In the genomic region with DNA sequence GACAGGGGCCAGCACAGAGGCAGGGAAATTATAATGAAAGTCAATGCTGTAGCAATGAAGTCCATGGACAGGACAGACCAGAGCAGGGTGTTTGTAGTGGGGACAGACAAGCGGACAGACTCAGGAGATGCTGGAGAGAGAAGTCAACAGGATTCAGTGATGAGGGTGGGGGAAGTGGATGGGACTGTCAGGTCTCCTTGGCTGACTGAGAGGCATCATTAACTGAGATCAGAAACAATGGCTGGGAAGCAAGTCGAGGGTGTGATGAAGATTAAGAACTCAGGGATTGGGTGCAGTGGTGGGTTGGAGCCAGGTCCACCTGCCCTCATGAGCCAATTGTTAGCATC, we compare ENCODE assay signal across 11 cellular contexts. TPM values are rescaled to one million over a fixed set of nuclear protein-coding genes. Genes with fewer than 3 reads are reported as not detected.
A peak's percentile ranks its signal among the peaks of the same experiment; 100 is the strongest.
DNase-seq lines count a peak whose midpoint lies in the region; ATAC-seq, FAIRE-seq and TF ChIP-seq lines count a peak whose summit lies in the region.
"Had no signal": no experiment of that assay in that cellular context is flagged by ENCODE, and none has a peak within 500 bp of the region (broad histone marks: within the 10 kb centered on the region; RNA-seq: fewer than 3 reads in every experiment).

No MANE protein-coding gene starts in this region.

- no peaks in the 10 kb centered on the region for H3K36me3 ChIP-seq in CD8-positive, alpha-beta memory T cell (ENCODE audit: insufficient read depth, low read length)
- H3K36me3 ChIP-seq in GM12878 (ENCODE audit: control insufficient read depth in 2 of 2, insufficient read depth in 2 of 2, low read length in 1 of 2) (peaks cover 15 to 32% of the 10 kb centered on the region in 2 experiments), sigmoid colon (peaks cover 0 to 22% (median 19%) of the 10 kb centered on the region in 4 donors), mesendoderm (ENCODE audit: control insufficient read depth, insufficient read depth, low read length) (no peaks in the 10 kb centered on the region)

- H3K4ac ChIP-seq in mesendoderm (ENCODE audit: low read depth, low read length) = no peak overlapping the region

- FAIRE-seq in GM12878 (lab: Jason Lieb, UNC) = no peak

- peaks cover 41 to 77% (median 76%) of the 10 kb centered on the region in 3 donors for H3K4me1 Mint-ChIP-seq in CD8-positive, alpha-beta memory T cell

- no peak overlapping the region for H2AK5ac ChIP-seq in mesendoderm (ENCODE audit: low read length)

- H3K79me2 ChIP-seq in GM12878 (ENCODE audit: control insufficient read depth, insufficient read depth, low read length) (peaks cover 92% of the 10 kb centered on the region), mesendoderm (ENCODE audit: control insufficient read depth, insufficient read depth, low read length) (no peaks in the 10 kb centered on the region)

- H3K4me3 ChIP-seq in CD8-positive, alpha-beta memory T cell (ENCODE audit: low read length) = no peak overlapping the region
- H3K4me3 ChIP-seq in GM12878 (peak overlapping the region; percentile 34), sigmoid colon (no peak overlapping the region), mesendoderm (ENCODE audit: low read length) (no peak overlapping the region)

- H3K18ac ChIP-seq in mesendoderm (ENCODE audit: low read length) = no peak overlapping the region

- H3K27ac Mint-ChIP-seq in CD8-positive, alpha-beta memory T cell = peak overlapping the region in 7 of 8 donors; percentile 30 to 83 (median 69)

- H3K36me3 Mint-ChIP-seq in CD8-positive, alpha-beta memory T cell = peaks cover 26 to 49% (median 29%) of the 10 kb centered on the region in 3 donors

- TF ChIP-seq RAD21 in GM12878 (IDR thresholded peaks at IDR 0.05; ENCODE audit: insufficient read depth, low read depth, low read length) = no peak

- RAD21 ChIA-PET in GM12878 (lab: Charles Lee; ENCODE audit: unreplicated experiment) = interaction anchor here (0.8 to 2.7 kb wide), 7 partner anchors 12 to 188 kb away, joined by 3 to 20 read pairs (median 9); no protein-coding TSS in a partner anchor

- no peaks in the 10 kb centered on the region for H3K27me3 ChIP-seq in CD8-positive, alpha-beta memory T cell (ENCODE audit: insufficient read depth, low read length, poor library complexity, severe bottlenecking)
- H3K27me3 ChIP-seq in GM12878 (replicated peaks in 1 of 2; ENCODE audit: control insufficient read depth in 2 of 2, insufficient read depth in 2 of 2, low read length in 1 of 2) (no peaks in the 10 kb centered on the region), sigmoid colon (no peaks in the 10 kb centered on the region), mesendoderm (ENCODE audit: insufficient read depth, low read length, poor library complexity) (no peaks in the 10 kb centered on the region)
- H3K27me3 ChIP-seq: foreskin keratinocyte had no signal

- no peak overlapping the region for H4K8ac ChIP-seq in mesendoderm (ENCODE audit: low read depth, low read length)

- TF ChIP-seq POLR2A in GM12878 (IDR thresholded peaks at IDR 0.05; ENCODE audit: low read depth, low read length) (no peak), sigmoid colon (IDR thresholded peaks at IDR 0.05) (no peak)

- TF ChIP-seq EP300 in GM12878 (IDR thresholded peaks at IDR 0.05; ENCODE audit: borderline replicate concordance in 1 of 2, control insufficient read depth in 1 of 2, low read depth in 2 of 2, low read length in 2 of 2) (no peak), sigmoid colon (IDR thresholded peaks at IDR 0.05) (no peak)

- H3K23ac ChIP-seq in mesendoderm (ENCODE audit: low read length) = no peak overlapping the region

- no peaks in the 10 kb centered on the region for H3K9me3 ChIP-seq in CD8-positive, alpha-beta memory T cell (ENCODE audit: low read length)
- no peaks in the 10 kb centered on the region for H3K9me3 ChIP-seq in GM12878 (replicated peaks; ENCODE audit: control insufficient read depth, insufficient read depth, low read length)
- no peaks in the 10 kb centered on the region for H3K9me3 ChIP-seq in sigmoid colon

- in situ Hi-C loops in GM12878 (cut with MboI) = no loop called here

- SMC1A ChIA-PET in GM12878 (lab: Charles Lee; ENCODE audit: uncharacterized antibody, unreplicated experiment) = interaction anchor here (1.0 to 11.4 kb wide), 7 partner anchors 13 to 511 kb away, joined by 3 to 128 read pairs (median 5); no protein-coding TSS in a partner anchor

- DNase-seq in CD8-positive, alpha-beta memory T cell = no peak
- DNase-seq in GM12878 (ENCODE audit: low read depth, low spot score) = no peak
- no peak for DNase-seq in SHP77 treated with DMSO at 0.1 percent for 48 hours (lab: John Stamatoyannopoulos, UW)
- DNase-seq in kidney tubule cell (ENCODE audit: low spot score) = no peak
- DNase-seq in sigmoid colon = no peak
- DNase-seq in mesendoderm = no peak
- DNase-seq: foreskin keratinocyte, left cardiac atrium, NCI-H2227 treated with DMSO at 0.1 percent for 48 hours had no signal

- TSS peak; percentile 92 for BruUV-seq in GM12878 (replicated peaks; lab: Mats Ljungman, UMichigan)

- peak overlapping the region; percentile 75 for H3K9ac ChIP-seq in GM12878 (ENCODE audit: control insufficient read depth, insufficient read depth, low read length)
- H3K9ac ChIP-seq in mesendoderm (ENCODE audit: low read length) = no peak overlapping the region

- no peak overlapping the region for H2BK15ac ChIP-seq in mesendoderm (replicated peaks; ENCODE audit: low read depth)

- 44% methylated on average over 2 of the region's 2 CpGs for WGBS in GM12878 (ENCODE audit: insufficient coverage, insufficient replicate concordance, low lambda C conversion rate, missing lambda C conversion rate)
- 83 to 93% methylated on average over 2 of the region's 2 CpGs for WGBS in sigmoid colon, 2 donors
- no CpG with 5 or more reads among the region's 2 CpGs for WGBS in mesendoderm (ENCODE audit: extremely low coverage, insufficient coverage, low lambda C conversion rate)

- H4K20me1 ChIP-seq in GM12878 (ENCODE audit: control insufficient read depth, insufficient read depth) = no peaks in the 10 kb centered on the region

- H3K4me3 Mint-ChIP-seq in CD8-positive, alpha-beta memory T cell = no peak overlapping the region

- H3K4me1 ChIP-seq in CD8-positive, alpha-beta memory T cell (ENCODE audit: insufficient read depth, low read length) = peaks cover 5% of the 10 kb centered on the region
- H3K4me1 ChIP-seq in GM12878 (ENCODE audit: control insufficient read depth, insufficient read depth, low read length) (peaks cover 72% of the 10 kb centered on the region), sigmoid colon (no peaks in the 10 kb centered on the region), mesendoderm (ENCODE audit: control insufficient read depth, low read depth, low read length) (no peaks in the 10 kb centered on the region)

- ATAC-seq in GM19025 (IDR thresholded peaks at IDR 0.05; ENCODE audit: low read depth, unreplicated experiment) (peak; percentile 1), HG03135 (IDR thresholded peaks at IDR 0.05; ENCODE audit: unreplicated experiment) (peak; percentile 10), GM12878 (peak; percentile 31)
- ATAC-seq: foreskin keratinocyte, left cardiac atrium had no signal

- no peak overlapping the region for H2BK5ac ChIP-seq in mesendoderm (ENCODE audit: low read length)

- H3K27me3 Mint-ChIP-seq in CD8-positive, alpha-beta memory T cell = no peaks in the 10 kb centered on the region

- H3K9me3 Mint-ChIP-seq in CD8-positive, alpha-beta memory T cell = no peaks in the 10 kb centered on the region

- H3K56ac ChIP-seq in mesendoderm (ENCODE audit: low read length) = no peak overlapping the region

- no peak overlapping the region for H2AFZ ChIP-seq in GM12878 (ENCODE audit: control insufficient read depth, low read depth, low read length)

- no peak overlapping the region for H4K5ac ChIP-seq in mesendoderm (ENCODE audit: low read length)

- H3K79me1 ChIP-seq in mesendoderm (ENCODE audit: low read length) = no peaks in the 10 kb centered on the region

- H3K4me2 ChIP-seq in GM12878 (ENCODE audit: control insufficient read depth, insufficient read depth) = peak overlapping the region; percentile 85
- no peak overlapping the region for H3K4me2 ChIP-seq in mesendoderm (ENCODE audit: low read length)

- TF ChIP-seq CTCF in GM12878 (IDR thresholded peaks at IDR 0.05 in 2 of 3, conservative IDR thresholded peaks at IDR 0.05 in 1 of 3; ENCODE audit: control insufficient read depth in 2 of 3, extremely low read depth in 1 of 3, insufficient read depth in 1 of 3, low read depth in 3 of 3, low read length in 3 of 3) = no peak
- TF ChIP-seq CTCF in sigmoid colon (IDR thresholded peaks at IDR 0.05) = no peak

- CTCF ChIA-PET in CD8-positive, alpha-beta memory T cell (lab: Charles Lee) = no interaction called here
- CTCF ChIA-PET in GM12878 (lab: Yijun Ruan, JAX) = interaction anchor here (1.2 to 3.5 kb wide), 6 partner anchors 11 to 51 kb away, joined by 4 to 22 read pairs (median 8); no protein-coding TSS in a partner anchor

- H3K27ac ChIP-seq in CD8-positive, alpha-beta memory T cell (ENCODE audit: low read depth, low read length) = no peak overlapping the region
- H3K27ac ChIP-seq in GM12878 (ENCODE audit: control insufficient read depth, insufficient read depth) (peak overlapping the region; percentile 98), sigmoid colon (no peak overlapping the region), mesendoderm (ENCODE audit: low read depth, low read length) (no peak overlapping the region)

- intact Hi-C loops in GM12878 (cut with micrococcal nuclease; ENCODE audit: unreplicated experiment) = loop anchor here (1.0 kb wide), 1 partner anchor 11 kb away; no protein-coding TSS in a partner anchor
- intact Hi-C loops in sigmoid colon (cut with DNase I) = no loop called here

- no peak overlapping the region for H2BK120ac ChIP-seq in mesendoderm (ENCODE audit: low read depth, low read length)

- POLR2A ChIA-PET in CD8-positive, alpha-beta memory T cell (lab: Charles Lee) = no interaction called here
- POLR2A ChIA-PET in GM12878 (lab: Charles Lee) = interaction anchor here (0.6 to 5.5 kb wide), 5 partner anchors 12 to 40 kb away, joined by 6 to 41 read pairs (median 16); no protein-coding TSS in a partner anchor

RNA-seq across cellular contexts. Expression of a gene that starts 25.5 kb away (rescaled TPM):
- 10 to 100 TPM; 29.9 to 30.7 TPM for total RNA-seq in CD8-positive, alpha-beta memory T cell
- polyA plus RNA-seq in CD8-positive, alpha-beta memory T cell = 49.1 TPM
- 332 and 350 TPM in 2 replicates for total RNA-seq in GM12878 (2013; cell fraction: nucleolus; rRNA removed)
- total RNA-seq in GM12878 (2014; rRNA removed) = 105 and 127 TPM in 2 replicates
- 130 and 131 TPM in 2 replicates for total RNA-seq in GM12878 (2014; rRNA removed; fragmentation: Illumina TruSeq; extraction: Trizol)
- total RNA-seq in GM12878 (2021) = 67.7 and 70.4 TPM in 2 replicates
- polyA plus RNA-seq in GM12878 (2011; ENCODE audit: low read depth) = 53.2 TPM
- 172 and 229 TPM in 2 replicates for polyA plus RNA-seq in GM12878 (2011; rRNA removed)
- 60.9 and 69.0 TPM in 2 replicates for polyA plus RNA-seq in GM12878 (2011; cell fraction: cytosol; rRNA removed)
- 101 and 112 TPM in 2 replicates for polyA plus RNA-seq in GM12878 (2011; cell fraction: nucleus; rRNA removed)
- 83.8 and 106 TPM in 2 replicates for polyA plus RNA-seq in GM12878 (2012)
- polyA plus RNA-seq in GM12878 (2014; fragmentation: Illumina TruSeq; extraction: Trizol) = 164 and 219 TPM in 2 replicates
- 100 to 1,000 TPM; 110 to 125 TPM for polyA plus RNA-seq in GM12878 (2014; fragmentation: Nextera tagmentation; extraction: Ambion mirVana)
- 95.3 and 128 TPM in 2 replicates for polyA plus RNA-seq in GM12878 (2014; rRNA removed)
- polyA plus RNA-seq in GM12878 (2016; fragmentation: Nextera tagmentation; extraction: Ambion mirVana) = 100 to 1,000 TPM; 241 to 252 TPM
- 56.7 and 124 TPM in 2 replicates for polyA minus RNA-seq in GM12878 (2011; rRNA and poly(A)+ RNA removed)
- polyA minus RNA-seq in GM12878 (2011; cell fraction: cytosol; rRNA and poly(A)+ RNA removed) = 24.1 and 29.8 TPM in 2 replicates
- polyA minus RNA-seq in GM12878 (2011; cell fraction: nucleus; rRNA and poly(A)+ RNA removed) = 84.6 and 101 TPM in 2 replicates
- 10 to 100 TPM; 17.5 to 36.6 (median 28.0) TPM for total RNA-seq in sigmoid colon
- polyA plus RNA-seq in sigmoid colon = 10 to 100 TPM in 2 of 3 donors, 1 to 10 TPM in 1; 8.4 to 19.6 (median 15.7) TPM
- 10.2 TPM for polyA plus RNA-seq in mesendoderm (2013, experiment 1 of 2)
- 9.4 TPM for polyA plus RNA-seq in mesendoderm (2013, experiment 2 of 2)
